In the genomic region with DNA sequence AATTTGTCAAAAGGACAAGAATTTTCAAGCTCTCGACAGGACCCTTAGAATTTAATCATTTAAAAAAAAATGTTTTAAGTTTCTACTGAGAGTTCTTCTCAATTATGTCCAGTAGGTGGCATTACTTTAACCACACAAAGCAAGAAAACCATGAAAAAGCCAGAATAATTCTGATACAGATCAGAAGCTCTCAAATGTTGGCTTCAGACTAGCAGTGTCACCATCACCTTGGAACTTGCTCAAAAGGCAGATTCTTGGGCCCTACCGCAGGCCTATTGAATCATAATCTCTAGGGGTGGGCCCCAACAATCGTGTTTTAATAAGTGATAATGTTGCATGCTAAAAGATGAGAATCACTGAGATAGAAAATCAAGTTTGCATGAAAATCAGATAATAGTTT, we compare ENCODE assay signal across 8 cellular contexts.
DNase-seq lines count a peak whose midpoint lies in the region; ATAC-seq and TF ChIP-seq lines count a peak whose summit lies in the region.

No MANE protein-coding gene starts in this region.

- H3K4me3 ChIP-seq in AG09309 (ENCODE audit: control insufficient read depth, low read depth, low read length) (no peak overlapping the region), PC-9 (no peak overlapping the region), esophagus muscularis mucosa (no peak overlapping the region)

- H3K9me3 Mint-ChIP-seq in osteocyte (ENCODE audit: unreplicated experiment): no peaks in the 10 kb centered on the region
- no peaks in the 10 kb centered on the region for H3K9me3 Mint-ChIP-seq in activated naive CD4-positive, alpha-beta T cell treated with anti-CD3 and anti-CD28 coated beads for 36 hours

- no peaks in the 10 kb centered on the region for H3K9me2 ChIP-seq in PC-9 (ENCODE audit: insufficient read depth)

- POLR2A ChIA-PET in PC-9 (lab: Charles Lee; ENCODE audit: unreplicated experiment): no interaction called here

- H3K27ac Mint-ChIP-seq in osteocyte (ENCODE audit: unreplicated experiment): no peak overlapping the region
- H3K27ac Mint-ChIP-seq in activated naive CD4-positive, alpha-beta T cell treated with anti-CD3 and anti-CD28 coated beads for 36 hours: no peak overlapping the region

- no peak overlapping the region for H2AFZ ChIP-seq in PC-9

- no peaks in the 10 kb centered on the region for H3K9me3 ChIP-seq in PC-9 (ENCODE audit: insufficient read depth, low read depth)
- no peaks in the 10 kb centered on the region for H3K9me3 ChIP-seq in esophagus muscularis mucosa

- intact Hi-C loops in PC-9 (cut with micrococcal nuclease; ENCODE audit: unreplicated experiment) (loop anchor here (1.0 to 5.0 kb wide), 3 partner anchors 530 to 1126 kb away; partner anchors contain the start of gene ACTL6A), esophagus muscularis mucosa (cut with DNase I) (loop anchor here (5.0 kb wide), 2 partner anchors 511 to 531 kb away; no protein-coding TSS in a partner anchor)
- intact Hi-C loops in activated naive CD4-positive, alpha-beta T cell treated with anti-CD3 and anti-CD28 coated beads for 36 hours (cut with micrococcal nuclease): loop anchor here (1.0 to 10.0 kb wide), 4 partner anchors 530 to 1122 kb away; no protein-coding TSS in a partner anchor

- no peaks in the 10 kb centered on the region for H3K36me3 Mint-ChIP-seq in osteocyte (ENCODE audit: unreplicated experiment)
- H3K36me3 Mint-ChIP-seq in activated naive CD4-positive, alpha-beta T cell treated with anti-CD3 and anti-CD28 coated beads for 36 hours (ENCODE audit: low read depth): no peaks in the 10 kb centered on the region

- H3K27me3 ChIP-seq in PC-9 (ENCODE audit: insufficient read depth, low read depth): no peaks in the 10 kb centered on the region
- H3K27me3 ChIP-seq in esophagus muscularis mucosa: no peaks in the 10 kb centered on the region

- H3K4me3 Mint-ChIP-seq in osteocyte (ENCODE audit: unreplicated experiment): no peak overlapping the region
- H3K4me3 Mint-ChIP-seq in activated naive CD4-positive, alpha-beta T cell treated with anti-CD3 and anti-CD28 coated beads for 36 hours: no peak overlapping the region

- no peak for TF ChIP-seq EP300 in Ishikawa (IDR thresholded peaks at IDR 0.05; ENCODE audit: borderline replicate concordance)
- no peak for TF ChIP-seq EP300 in esophagus muscularis mucosa (IDR thresholded peaks at IDR 0.05)

- CTCF ChIA-PET in PC-9 (lab: Charles Lee): interaction anchor here (0.6 to 0.8 kb wide), 3 partner anchors 10 to 1025 kb away, joined by 3 to 4 read pairs (median 3); no protein-coding TSS in a partner anchor
- CTCF ChIA-PET in activated naive CD4-positive, alpha-beta T cell treated with anti-CD3 and anti-CD28 coated beads for 36 hours (lab: Charles Lee): interaction anchor here (1.0 to 1.7 kb wide), 7 partner anchors 9 to 1125 kb away, joined by 3 to 5 read pairs (median 3); no protein-coding TSS in a partner anchor

- peaks cover 9% of the 10 kb centered on the region; the same call in 1 of the 2 replicates for H3K4me1 ChIP-seq in PC-9 (replicated peaks; ENCODE audit: insufficient read depth)
- H3K4me1 ChIP-seq in esophagus muscularis mucosa: peaks cover 0 to 18% (median 10%) of the 10 kb centered on the region in 4 donors

- no peak overlapping the region for H3K27ac ChIP-seq in PC-9
- H3K27ac ChIP-seq in esophagus muscularis mucosa (replicated peaks in 1 of 4): no peak overlapping the region

- BruUV-seq in PC-9 (replicated peaks; lab: Mats Ljungman, UMichigan): no TSS peak

- peaks cover 9% of the 10 kb centered on the region for H3K27me3 Mint-ChIP-seq in osteocyte (ENCODE audit: unreplicated experiment)
- H3K27me3 Mint-ChIP-seq in activated naive CD4-positive, alpha-beta T cell treated with anti-CD3 and anti-CD28 coated beads for 36 hours (ENCODE audit: low read depth): no peaks in the 10 kb centered on the region

- no peaks in the 10 kb centered on the region for H3K79me2 ChIP-seq in PC-9 (ENCODE audit: low read depth)

- WGBS in esophagus muscularis mucosa: 35% methylated on average over 3 of the region's 3 CpGs

- ATAC-seq in GM18858 (IDR thresholded peaks at IDR 0.05; ENCODE audit: unreplicated experiment): peak; percentile 55

- H4K20me1 ChIP-seq in PC-9 (ENCODE audit: insufficient read depth): no peaks in the 10 kb centered on the region

- no peaks in the 10 kb centered on the region for H3F3A ChIP-seq in PC-9 (ENCODE audit: insufficient read depth, low read depth)

- peak; percentile 41 for TF ChIP-seq CTCF in AG09309 (IDR thresholded peaks at IDR 0.05; ENCODE audit: control insufficient read depth, insufficient read depth, low read depth, low read length, missing control alignments)
- peak; percentile 89 for TF ChIP-seq CTCF in PC-9 (conservative IDR thresholded peaks at IDR 0.05)
- TF ChIP-seq CTCF in esophagus muscularis mucosa (IDR thresholded peaks at IDR 0.05): peak; percentile 59 to 64 (median 64)
- TF ChIP-seq CTCF in osteocyte (IDR thresholded peaks at IDR 0.05): peak; percentile 69

- H3K36me3 ChIP-seq in PC-9 (ENCODE audit: low read depth) (no peaks in the 10 kb centered on the region), esophagus muscularis mucosa (no peaks in the 10 kb centered on the region)

- TF ChIP-seq RAD21 in Ishikawa (IDR thresholded peaks at IDR 0.05; ENCODE audit: low read depth): peak; percentile 71

- no peak overlapping the region for H3K4me2 ChIP-seq in PC-9

- DNase-seq in AG09309 (ENCODE audit: low read depth): peak; percentile 52
- DNase-seq in PC-9: no peak
- DNase-seq in esophagus muscularis mucosa (ENCODE audit: extremely low spot score): no peak
- no peak for DNase-seq in osteocyte (ENCODE audit: extremely low spot score, unreplicated experiment)
- DNase-seq in nucleus accumbens (lab: John Stamatoyannopoulos, UW): no peak
- DNase-seq in activated naive CD4-positive, alpha-beta T cell treated with anti-CD3 and anti-CD28 coated beads for 36 hours: no peak

- TF ChIP-seq POLR2A in esophagus muscularis mucosa (IDR thresholded peaks at IDR 0.05; ENCODE audit: low read depth): no peak

- peaks cover 9% of the 10 kb centered on the region for H3K4me1 Mint-ChIP-seq in osteocyte (ENCODE audit: unreplicated experiment)
- H3K4me1 Mint-ChIP-seq in activated naive CD4-positive, alpha-beta T cell treated with anti-CD3 and anti-CD28 coated beads for 36 hours (ENCODE audit: low read depth): no peaks in the 10 kb centered on the region

TF ChIP-seq in Ishikawa, 13 proteins besides CTCF, POLR2A, EP300 and RAD21:
- TF ChIP-seq EGR1 (IDR thresholded peaks at IDR 0.05): no peak
- TF ChIP-seq MAX (IDR thresholded peaks at IDR 0.05): no peak
- TF ChIP-seq TAF1 (IDR thresholded peaks at IDR 0.05; ENCODE audit: low read depth): no peak
- TF ChIP-seq, protein P1, sequence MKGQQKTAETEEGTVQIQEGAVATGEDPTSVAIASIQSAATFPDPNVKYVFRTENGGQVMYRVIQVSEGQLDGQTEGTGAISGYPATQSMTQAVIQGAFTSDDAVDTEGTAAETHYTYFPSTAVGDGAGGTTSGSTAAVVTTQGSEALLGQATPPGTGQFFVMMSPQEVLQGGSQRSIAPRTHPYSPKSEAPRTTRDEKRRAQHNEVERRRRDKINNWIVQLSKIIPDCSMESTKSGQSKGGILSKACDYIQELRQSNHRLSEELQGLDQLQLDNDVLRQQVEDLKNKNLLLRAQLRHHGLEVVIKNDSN (IDR thresholded peaks at IDR 0.05): no peak
- no peak for TF ChIP-seq NFIC (IDR thresholded peaks at IDR 0.05)
- TF ChIP-seq TCF12 (IDR thresholded peaks at IDR 0.05; ENCODE audit: low read depth): no peak
- TF ChIP-seq, protein P2, sequence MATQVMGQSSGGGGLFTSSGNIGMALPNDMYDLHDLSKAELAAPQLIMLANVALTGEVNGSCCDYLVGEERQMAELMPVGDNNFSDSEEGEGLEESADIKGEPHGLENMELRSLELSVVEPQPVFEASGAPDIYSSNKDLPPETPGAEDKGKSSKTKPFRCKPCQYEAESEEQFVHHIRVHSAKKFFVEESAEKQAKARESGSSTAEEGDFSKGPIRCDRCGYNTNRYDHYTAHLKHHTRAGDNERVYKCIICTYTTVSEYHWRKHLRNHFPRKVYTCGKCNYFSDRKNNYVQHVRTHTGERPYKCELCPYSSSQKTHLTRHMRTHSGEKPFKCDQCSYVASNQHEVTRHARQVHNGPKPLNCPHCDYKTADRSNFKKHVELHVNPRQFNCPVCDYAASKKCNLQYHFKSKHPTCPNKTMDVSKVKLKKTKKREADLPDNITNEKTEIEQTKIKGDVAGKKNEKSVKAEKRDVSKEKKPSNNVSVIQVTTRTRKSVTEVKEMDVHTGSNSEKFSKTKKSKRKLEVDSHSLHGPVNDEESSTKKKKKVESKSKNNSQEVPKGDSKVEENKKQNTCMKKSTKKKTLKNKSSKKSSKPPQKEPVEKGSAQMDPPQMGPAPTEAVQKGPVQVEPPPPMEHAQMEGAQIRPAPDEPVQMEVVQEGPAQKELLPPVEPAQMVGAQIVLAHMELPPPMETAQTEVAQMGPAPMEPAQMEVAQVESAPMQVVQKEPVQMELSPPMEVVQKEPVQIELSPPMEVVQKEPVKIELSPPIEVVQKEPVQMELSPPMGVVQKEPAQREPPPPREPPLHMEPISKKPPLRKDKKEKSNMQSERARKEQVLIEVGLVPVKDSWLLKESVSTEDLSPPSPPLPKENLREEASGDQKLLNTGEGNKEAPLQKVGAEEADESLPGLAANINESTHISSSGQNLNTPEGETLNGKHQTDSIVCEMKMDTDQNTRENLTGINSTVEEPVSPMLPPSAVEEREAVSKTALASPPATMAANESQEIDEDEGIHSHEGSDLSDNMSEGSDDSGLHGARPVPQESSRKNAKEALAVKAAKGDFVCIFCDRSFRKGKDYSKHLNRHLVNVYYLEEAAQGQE (IDR thresholded peaks at IDR 0.05; ENCODE audit: low read depth): no peak
- TF ChIP-seq YY1 (IDR thresholded peaks at IDR 0.05; ENCODE audit: low read depth): no peak
